In the genomic region with DNA sequence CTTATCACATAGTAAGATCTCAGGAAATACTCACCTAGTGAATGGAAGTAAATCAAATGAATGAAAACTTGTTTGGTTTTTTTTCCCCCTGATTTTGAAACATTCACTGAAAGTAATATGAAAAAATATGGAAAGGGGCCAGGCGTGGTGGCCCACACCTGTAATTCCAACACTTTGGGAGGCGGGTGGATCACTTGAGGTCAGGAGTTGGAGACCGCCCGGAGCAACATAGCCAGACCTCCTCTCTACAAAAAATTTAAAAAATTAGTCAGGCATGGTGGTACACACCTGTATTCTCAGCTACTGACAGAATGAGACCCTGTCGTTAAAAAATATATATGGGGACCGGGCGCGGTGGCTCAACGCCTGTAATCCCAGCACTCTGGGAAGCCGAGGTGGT, we compare ENCODE assay signal across 12 cellular contexts.
DNase-seq lines count a peak whose midpoint lies in the region; ATAC-seq and TF ChIP-seq lines count a peak whose summit lies in the region.
"Had no signal": no experiment of that assay in that cellular context is flagged by ENCODE, and none has a peak within 500 bp of the region (broad histone marks: within the 10 kb centered on the region; RNA-seq: fewer than 3 reads in every experiment).

No MANE protein-coding gene starts in this region.

- H3K79me2 ChIP-seq in OCI-LY1 (ENCODE audit: insufficient read depth, low read length), result no peaks in the 10 kb centered on the region

- H3K9me3 ChIP-seq in HEK293 (ENCODE audit: control insufficient read depth, insufficient read depth, low read depth, low read length) (no peaks in the 10 kb centered on the region), OCI-LY1 (ENCODE audit: low read length) (no peaks in the 10 kb centered on the region), adrenal gland (replicated peaks in 1 of 3) (no peaks in the 10 kb centered on the region)

- no peaks in the 10 kb centered on the region for H3K9me3 Mint-ChIP-seq in memory B cell
- no peaks in the 10 kb centered on the region for H3K9me3 Mint-ChIP-seq in stimulated activated effector memory CD8-positive, alpha-beta T cell treated with anti-CD3 and anti-CD28 coated beads, Interleukin-12 subunit alpha, Interleukin-12 subunit beta, amount 100 ng/mL, for 72 hours
- no peaks in the 10 kb centered on the region for H3K9me3 Mint-ChIP-seq in activated naive CD8-positive, alpha-beta T cell treated with anti-CD3 and anti-CD28 coated beads, Interleukin-2, amount 50 U/mL, for 24 hours
- no peaks in the 10 kb centered on the region for H3K9me3 Mint-ChIP-seq in activated CD4-positive, alpha-beta memory T cell treated with anti-CD3 and anti-CD28 coated beads, Interleukin-2, amount 10 ng/mL, durations not matched to agents 7 days and 5 days
- H3K9me3 Mint-ChIP-seq: CD4-positive, alpha-beta memory T cell had no signal

- TF ChIP-seq CTCF in HEK293 (tag by site-specific recombination; IDR thresholded peaks at IDR 0.05) (no peak), OCI-LY1 (IDR thresholded peaks at IDR 0.05; ENCODE audit: low read length) (no peak), adrenal gland (IDR thresholded peaks at IDR 0.05) (no peak)

- H3K9me2 ChIP-seq in OCI-LY1 (ENCODE audit: low read depth, low read length), result no peaks in the 10 kb centered on the region

- no peaks in the 10 kb centered on the region for H3K27me3 Mint-ChIP-seq in memory B cell
- H3K27me3 Mint-ChIP-seq in activated naive CD8-positive, alpha-beta T cell treated with anti-CD3 and anti-CD28 coated beads, Interleukin-2, amount 50 U/mL, for 24 hours, result no peaks in the 10 kb centered on the region
- H3K27me3 Mint-ChIP-seq in activated CD4-positive, alpha-beta memory T cell treated with anti-CD3 and anti-CD28 coated beads, Interleukin-2, amount 10 ng/mL, durations not matched to agents 7 days and 5 days, result no peaks in the 10 kb centered on the region
- H3K27me3 Mint-ChIP-seq: CD4-positive, alpha-beta memory T cell had no signal

- no peak overlapping the region; the same call in 1 of the 2 replicates for H3K9ac ChIP-seq in OCI-LY1 (ENCODE audit: low read length)

- CTCF ChIA-PET in HEK293 (lab: Yijun Ruan, JAX), result interaction anchor here (1.3 kb wide), 1 partner anchor 38 kb away, joined by 3 read pairs; no protein-coding TSS in a partner anchor
- CTCF ChIA-PET in activated CD4-positive, alpha-beta memory T cell treated with anti-CD3 and anti-CD28 coated beads, Interleukin-2, amount 10 ng/mL, durations not matched to agents 7 days and 5 days (lab: Charles Lee), result no interaction called here

- H3K27me3 ChIP-seq in OCI-LY1 (ENCODE audit: insufficient read depth, low read length) (no peaks in the 10 kb centered on the region), adrenal gland (no peaks in the 10 kb centered on the region)

- H3K36me3 ChIP-seq in HEK293 (ENCODE audit: control insufficient read depth in 2 of 2, insufficient read depth in 1 of 2, low read length in 2 of 2) (peaks cover 0 to 2% of the 10 kb centered on the region in 2 experiments; a peak in 1 of 3 replicates), OCI-LY1 (ENCODE audit: insufficient read depth, low read length) (no peaks in the 10 kb centered on the region), adrenal gland (replicated peaks in 1 of 2) (no peaks in the 10 kb centered on the region)

- H3K4me2 ChIP-seq in OCI-LY1 (ENCODE audit: low read length), result no peak overlapping the region

- no peak overlapping the region for H2AFZ ChIP-seq in OCI-LY1 (ENCODE audit: low read length)

- intact Hi-C loops in adrenal gland (cut with DNase I), result no loop called here

- H3K4me3 Mint-ChIP-seq in memory B cell, result no peak overlapping the region
- no peak overlapping the region for H3K4me3 Mint-ChIP-seq in stimulated activated effector memory CD8-positive, alpha-beta T cell treated with anti-CD3 and anti-CD28 coated beads, Interleukin-12 subunit alpha, Interleukin-12 subunit beta, amount 100 ng/mL, for 72 hours
- H3K4me3 Mint-ChIP-seq in activated naive CD8-positive, alpha-beta T cell treated with anti-CD3 and anti-CD28 coated beads, Interleukin-2, amount 50 U/mL, for 24 hours, result no peak overlapping the region
- H3K4me3 Mint-ChIP-seq in activated CD4-positive, alpha-beta memory T cell treated with anti-CD3 and anti-CD28 coated beads, Interleukin-2, amount 10 ng/mL, durations not matched to agents 7 days and 5 days, result no peak overlapping the region
- H3K4me3 Mint-ChIP-seq: CD4-positive, alpha-beta memory T cell had no signal

- H3K36me3 Mint-ChIP-seq in memory B cell, result peaks cover 11% of the 10 kb centered on the region
- no peaks in the 10 kb centered on the region for H3K36me3 Mint-ChIP-seq in stimulated activated effector memory CD8-positive, alpha-beta T cell treated with anti-CD3 and anti-CD28 coated beads, Interleukin-12 subunit alpha, Interleukin-12 subunit beta, amount 100 ng/mL, for 72 hours
- H3K36me3 Mint-ChIP-seq in activated naive CD8-positive, alpha-beta T cell treated with anti-CD3 and anti-CD28 coated beads, Interleukin-2, amount 50 U/mL, for 24 hours (ENCODE audit: low read depth), result no peaks in the 10 kb centered on the region
- H3K36me3 Mint-ChIP-seq in activated CD4-positive, alpha-beta memory T cell treated with anti-CD3 and anti-CD28 coated beads, Interleukin-2, amount 10 ng/mL, durations not matched to agents 7 days and 5 days (ENCODE audit: low read depth), result no peaks in the 10 kb centered on the region

- H3K27ac Mint-ChIP-seq in memory B cell, result peak overlapping the region; percentile 2
- peak overlapping the region; percentile 78 for H3K27ac Mint-ChIP-seq in stimulated activated effector memory CD8-positive, alpha-beta T cell treated with anti-CD3 and anti-CD28 coated beads, Interleukin-12 subunit alpha, Interleukin-12 subunit beta, amount 100 ng/mL, for 72 hours
- no peak overlapping the region for H3K27ac Mint-ChIP-seq in activated naive CD8-positive, alpha-beta T cell treated with anti-CD3 and anti-CD28 coated beads, Interleukin-2, amount 50 U/mL, for 24 hours
- H3K27ac Mint-ChIP-seq in activated CD4-positive, alpha-beta memory T cell treated with anti-CD3 and anti-CD28 coated beads, Interleukin-2, amount 10 ng/mL, durations not matched to agents 7 days and 5 days, result no peak overlapping the region

- POLR2A ChIA-PET in HEK293 (lab: Yijun Ruan, JAX), result interaction anchor here (0.6 kb wide), 1 partner anchor 133 kb away, joined by 3 read pairs; no protein-coding TSS in a partner anchor
- POLR2A ChIA-PET in activated CD4-positive, alpha-beta memory T cell treated with anti-CD3 and anti-CD28 coated beads, Interleukin-2, amount 10 ng/mL, durations not matched to agents 7 days and 5 days (lab: Charles Lee), result no interaction called here

- no peak for ATAC-seq in memory B cell (ENCODE audit: low read depth)
- no peak for ATAC-seq in stimulated activated effector memory CD8-positive, alpha-beta T cell treated with anti-CD3 and anti-CD28 coated beads, Interleukin-12 subunit alpha, Interleukin-12 subunit beta, amount 100 ng/mL, for 72 hours
- ATAC-seq in activated naive CD8-positive, alpha-beta T cell treated with anti-CD3 and anti-CD28 coated beads, Interleukin-2, amount 50 U/mL, for 24 hours, result no peak
- ATAC-seq: HepG2, Panc1 had no signal

- H3K4me1 ChIP-seq in HEK293 (ENCODE audit: control insufficient read depth, insufficient read depth, low read length), result peaks cover 22% of the 10 kb centered on the region
- peaks cover 68% of the 10 kb centered on the region for H3K4me1 ChIP-seq in OCI-LY1 (ENCODE audit: insufficient read depth, low read length, severe bottlenecking)
- H3K4me1 ChIP-seq in adrenal gland (replicated peaks in 1 of 2), result no peaks in the 10 kb centered on the region

- H3K27ac ChIP-seq in HEK293 (ENCODE audit: extremely low read depth, low read depth, low read length) (no peak overlapping the region), OCI-LY1 (ENCODE audit: low read depth, low read length, poor library complexity, severe bottlenecking) (peak overlapping the region; percentile 82), adrenal gland (no peak overlapping the region)

- no peak overlapping the region for H3K4me3 ChIP-seq in HEK293 (ENCODE audit: low read depth, low read length)
- H3K4me3 ChIP-seq in OCI-LY1 (ENCODE audit: low read depth, low read length, poor library complexity, severe bottlenecking), result no peak overlapping the region
- no peak overlapping the region for H3K4me3 ChIP-seq in adrenal gland

- no peak for TF ChIP-seq POLR2A in adrenal gland (IDR thresholded peaks at IDR 0.05)

- H4K20me1 ChIP-seq in OCI-LY1 (ENCODE audit: insufficient read depth, low read length), result no peaks in the 10 kb centered on the region

- DNase-seq in memory B cell (ENCODE audit: low spot score in 2 of 2) (no peak), adrenal gland (no peak)
- DNase-seq in stimulated activated effector memory CD8-positive, alpha-beta T cell treated with anti-CD3 and anti-CD28 coated beads, Interleukin-12 subunit alpha, Interleukin-12 subunit beta, amount 100 ng/mL, for 72 hours (ENCODE audit: low spot score in 2 of 2), result no peak
- no peak for DNase-seq in activated naive CD8-positive, alpha-beta T cell treated with anti-CD3 and anti-CD28 coated beads, Interleukin-2, amount 50 U/mL, for 24 hours
- no peak for DNase-seq in activated CD4-positive, alpha-beta memory T cell treated with anti-CD3 and anti-CD28 coated beads, Interleukin-2, amount 10 ng/mL, durations not matched to agents 7 days and 5 days
- no peak for DNase-seq in activated CD4-positive, CD25-positive, alpha-beta regulatory T cell treated with anti-CD3 and anti-CD28 coated beads, Interleukin-2, amount 50 U/mL, for 72 hours
- DNase-seq: CD4-positive, alpha-beta memory T cell; KG1 had no signal

- H3F3A ChIP-seq in OCI-LY1 (ENCODE audit: insufficient read depth, low read length), result peaks cover 5% of the 10 kb centered on the region; the same call in 1 of the 2 replicates

- H3K4me1 Mint-ChIP-seq in memory B cell, result peaks cover 28% of the 10 kb centered on the region
- peaks cover 7% of the 10 kb centered on the region for H3K4me1 Mint-ChIP-seq in stimulated activated effector memory CD8-positive, alpha-beta T cell treated with anti-CD3 and anti-CD28 coated beads, Interleukin-12 subunit alpha, Interleukin-12 subunit beta, amount 100 ng/mL, for 72 hours
- H3K4me1 Mint-ChIP-seq in activated naive CD8-positive, alpha-beta T cell treated with anti-CD3 and anti-CD28 coated beads, Interleukin-2, amount 50 U/mL, for 24 hours, result peaks cover 23% of the 10 kb centered on the region
- peaks cover 8% of the 10 kb centered on the region for H3K4me1 Mint-ChIP-seq in activated CD4-positive, alpha-beta memory T cell treated with anti-CD3 and anti-CD28 coated beads, Interleukin-2, amount 10 ng/mL, durations not matched to agents 7 days and 5 days

- 90 to 99% (median 95%) methylated on average over 10 of the region's 10 CpGs for WGBS in adrenal gland, 4 donors

TF ChIP-seq in HEK293, 187 proteins besides CTCF, POLR2A, EP300 and RAD21:
- TF ChIP-seq ZNF664 (tag by site-specific recombination; IDR thresholded peaks at IDR 0.05), result peak; percentile 78
- TF ChIP-seq ZNF629 (tag by site-specific recombination; IDR thresholded peaks at IDR 0.05), result no peak
TF ChIP-seq in HEK293: peak in this region for 1.

Comparison
In these comparisons a context has a peak if more than half of its experiments do, and no peak if none do; other contexts are left out.
1. H3K27ac Mint-ChIP-seq: peak in memory B cell (single experiment) and stimulated activated effector memory CD8-positive, alpha-beta T cell treated with anti-CD3 and anti-CD28 coated beads, Interleukin-12 subunit alpha, Interleukin-12 subunit beta, amount 100 ng/mL, for 72 hours (single experiment); none in activated naive CD8-positive, alpha-beta T cell treated with anti-CD3 and anti-CD28 coated beads, Interleukin-2, amount 50 U/mL, for 24 hours (single experiment) and activated CD4-positive, alpha-beta memory T cell treated with anti-CD3 and anti-CD28 coated beads, Interleukin-2, amount 10 ng/mL, durations not matched to agents 7 days and 5 days (single experiment).